ENCODE assay signal across 25 cellular contexts in the genomic region with DNA sequence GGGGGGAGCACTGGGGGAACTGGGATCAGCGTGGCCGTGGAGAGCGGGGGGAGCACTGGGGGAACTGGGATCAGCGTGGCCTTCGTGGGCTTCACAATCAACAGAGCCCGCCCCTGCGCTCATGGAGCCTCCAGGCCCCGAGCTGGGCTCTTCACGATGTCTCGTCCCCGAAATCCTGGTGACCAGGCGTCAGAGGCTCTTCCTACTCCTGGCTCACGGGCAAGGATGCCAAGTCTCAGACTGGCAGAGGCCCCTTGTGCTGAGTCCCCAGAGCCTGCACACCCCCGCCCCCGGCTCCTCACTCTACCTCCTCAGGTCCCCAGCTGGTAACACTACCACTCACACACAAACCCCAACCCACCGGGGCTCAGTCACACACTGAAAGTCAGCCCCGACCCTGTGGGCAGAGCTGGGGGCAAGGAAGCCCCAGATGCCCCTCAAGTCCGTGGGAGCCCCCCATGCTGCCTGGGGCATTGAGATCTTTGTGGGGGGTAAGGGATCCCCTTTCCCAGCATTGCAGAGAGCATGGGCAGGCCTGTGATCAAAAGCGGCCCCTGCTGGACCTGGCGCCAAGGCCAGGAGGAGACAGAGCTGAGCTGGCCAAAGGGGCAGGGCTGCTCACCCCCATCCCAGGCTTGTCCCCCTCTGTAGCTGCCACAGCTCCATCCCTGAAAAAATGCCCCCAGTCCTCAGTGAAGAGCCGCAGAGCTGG. TPM values are rescaled to one million over a fixed set of nuclear protein-coding genes. Genes with fewer than 3 reads are reported as not detected.
DNase-seq lines count a peak whose midpoint lies in the region; ATAC-seq and TF ChIP-seq lines count a peak whose summit lies in the region.
"Had no signal": no experiment of that assay in that cellular context is flagged by ENCODE, and none has a peak within 500 bp of the region (broad histone marks: within the 10 kb centered on the region; RNA-seq: fewer than 3 reads in every experiment).

No MANE protein-coding gene starts in this region.

- H3K4me2 ChIP-seq in SK-N-SH: no peak overlapping the region
- H3K4me2 ChIP-seq: BLaER1 treated with 17β-estradiol and CSF1 and Interleukin-3, amounts not matched to agents 10 nM and 100 nM had no signal

- H3K9me3 ChIP-seq in right cardiac atrium (ENCODE audit: control insufficient read depth, low read length) (no peaks in the 10 kb centered on the region), heart right ventricle (no peaks in the 10 kb centered on the region), SK-N-SH (no peaks in the 10 kb centered on the region), thyroid gland (no peaks in the 10 kb centered on the region), vagina (no peaks in the 10 kb centered on the region)
- H3K9me3 ChIP-seq: BLaER1 treated with 17β-estradiol and CSF1 and Interleukin-3, amounts not matched to agents 10 nM and 100 nM; SJSA1 had no signal

- no peak overlapping the region for H3K4me3 Mint-ChIP-seq in glutamatergic neuron (ENCODE audit: unreplicated experiment)
- no peak overlapping the region for H3K4me3 Mint-ChIP-seq in activated CD8-positive, alpha-beta memory T cell treated with anti-CD3 and anti-CD28 coated beads, Interleukin-2, amount 10 ng/mL, durations not matched to agents 7 days and 5 days
- H3K4me3 Mint-ChIP-seq: CD4-positive, alpha-beta T cell; H9; HFFc6 had no signal

- no peak for TF ChIP-seq CTCF in heart right ventricle (IDR thresholded peaks at IDR 0.05)
- TF ChIP-seq CTCF in SK-N-SH (IDR thresholded peaks at IDR 0.05): no peak
- no peak for TF ChIP-seq CTCF in glutamatergic neuron (IDR thresholded peaks at IDR 0.05; ENCODE audit: partially characterized antibody, unreplicated experiment)
- no peak for TF ChIP-seq CTCF in thyroid gland (IDR thresholded peaks at IDR 0.05)
- no peak for TF ChIP-seq CTCF in vagina (IDR thresholded peaks at IDR 0.05)

- H3K79me2 ChIP-seq in SK-N-SH (ENCODE audit: insufficient read depth): no peaks in the 10 kb centered on the region

- no peaks in the 10 kb centered on the region for H3K27me3 ChIP-seq in right cardiac atrium (ENCODE audit: control insufficient read depth, insufficient read depth)
- H3K27me3 ChIP-seq in heart right ventricle: peaks cover 0 to 35% (median 10%) of the 10 kb centered on the region in 7 donors
- peaks cover 79% of the 10 kb centered on the region for H3K27me3 ChIP-seq in SK-N-SH (ENCODE audit: insufficient read depth)
- no peaks in the 10 kb centered on the region for H3K27me3 ChIP-seq in thyroid gland
- H3K27me3 ChIP-seq in vagina: no peaks in the 10 kb centered on the region

- ATAC-seq in right cardiac atrium (no peak), heart right ventricle (no peak)
- ATAC-seq in activated CD8-positive, alpha-beta memory T cell treated with anti-CD3 and anti-CD28 coated beads, Interleukin-2, amount 10 ng/mL, durations not matched to agents 7 days and 5 days: no peak
- ATAC-seq: GM12878 had no signal

- TF ChIP-seq POLR2A in thyroid gland (IDR thresholded peaks at IDR 0.05): no peak
- TF ChIP-seq POLR2A in vagina (IDR thresholded peaks at IDR 0.05): no peak

- POLR2A ChIA-PET in SK-N-SH (lab: Yijun Ruan, JAX): interaction anchor here (1.5 kb wide), 1 partner anchor 18 kb away, joined by 4 read pairs; no protein-coding TSS in a partner anchor

- intact Hi-C loops in right cardiac atrium (cut with DNase I): loop anchor here in 1 of 4 donors (10.0 kb wide), 1 partner anchor 107 kb away; no protein-coding TSS in a partner anchor
- intact Hi-C loops in heart right ventricle (cut with DNase I): loop anchor here in 1 of 10 donors (10.0 kb wide), 1 partner anchor 107 kb away; no protein-coding TSS in a partner anchor
- intact Hi-C loops in thyroid gland (cut with DNase I): loop anchor here (10.0 kb wide), 1 partner anchor 107 kb away; no protein-coding TSS in a partner anchor
- intact Hi-C loops in vagina (cut with DNase I): no loop called here

- H3K4me1 ChIP-seq in right cardiac atrium (ENCODE audit: control insufficient read depth, insufficient read depth, low read length) (no peaks in the 10 kb centered on the region), heart right ventricle (no peaks in the 10 kb centered on the region), SK-N-SH (ENCODE audit: control insufficient read depth in 1 of 2, insufficient read depth in 2 of 2, low read depth in 1 of 2, low read length in 1 of 2) (peaks cover 0 to 12% of the 10 kb centered on the region in 2 experiments; a peak in 1 of 4 replicates), thyroid gland (no peaks in the 10 kb centered on the region), vagina (no peaks in the 10 kb centered on the region)
- H3K4me1 ChIP-seq: SJSA1 had no signal

- no peak for TF ChIP-seq EP300 in SK-N-SH (IDR thresholded peaks at IDR 0.05; ENCODE audit: borderline replicate concordance in 1 of 2, low read depth in 1 of 2, low read length in 1 of 2)

- H3K27ac ChIP-seq in right cardiac atrium (ENCODE audit: low read length): no peak overlapping the region
- no peak overlapping the region for H3K27ac ChIP-seq in heart right ventricle
- no peak overlapping the region for H3K27ac ChIP-seq in SK-N-SH (ENCODE audit: low read depth in 2 of 2, low read length in 1 of 2)
- H3K27ac ChIP-seq in thyroid gland: no peak overlapping the region
- H3K27ac ChIP-seq in vagina: no peak overlapping the region
- H3K27ac ChIP-seq: BLaER1 treated with 17β-estradiol and CSF1 and Interleukin-3, amounts not matched to agents 10 nM and 100 nM; SJSA1 had no signal

- H3K9me3 Mint-ChIP-seq in glutamatergic neuron (ENCODE audit: unreplicated experiment): peaks cover 5% of the 10 kb centered on the region
- no peaks in the 10 kb centered on the region for H3K9me3 Mint-ChIP-seq in activated CD8-positive, alpha-beta memory T cell treated with anti-CD3 and anti-CD28 coated beads, Interleukin-2, amount 10 ng/mL, durations not matched to agents 7 days and 5 days (ENCODE audit: low read depth)
- H3K9me3 Mint-ChIP-seq: CD4-positive, alpha-beta T cell; H9; HFFc6 had no signal

- no peaks in the 10 kb centered on the region for H3F3A ChIP-seq in SK-N-SH (replicated peaks; ENCODE audit: insufficient read depth)

- no peaks in the 10 kb centered on the region for H3K9me2 ChIP-seq in SK-N-SH

- no peak overlapping the region for H2AFZ ChIP-seq in SK-N-SH (ENCODE audit: low read depth)

- CTCF ChIA-PET in SK-N-SH (lab: Yijun Ruan, JAX): interaction anchor here (0.7 to 3.0 kb wide), 13 partner anchors 8 to 210 kb away, joined by 3 to 13 read pairs (median 3); no protein-coding TSS in a partner anchor
- CTCF ChIA-PET in activated CD8-positive, alpha-beta memory T cell treated with anti-CD3 and anti-CD28 coated beads, Interleukin-2, amount 10 ng/mL, durations not matched to agents 7 days and 5 days (lab: Charles Lee): interaction anchor here (0.7 to 1.2 kb wide), 2 partner anchors 89 to 210 kb away, joined by 3 read pairs; no protein-coding TSS in a partner anchor

- H3K9ac ChIP-seq in SK-N-SH: no peak overlapping the region
- H3K9ac ChIP-seq: BLaER1 treated with 17β-estradiol and CSF1 and Interleukin-3, amounts not matched to agents 10 nM and 100 nM had no signal

- no peak overlapping the region for H3K27ac Mint-ChIP-seq in glutamatergic neuron (ENCODE audit: unreplicated experiment)
- H3K27ac Mint-ChIP-seq in activated CD8-positive, alpha-beta memory T cell treated with anti-CD3 and anti-CD28 coated beads, Interleukin-2, amount 10 ng/mL, durations not matched to agents 7 days and 5 days: no peak overlapping the region
- H3K27ac Mint-ChIP-seq: CD4-positive, alpha-beta T cell; H9; HFFc6 had no signal

- DNase-seq in right cardiac atrium: peak; percentile 4 to 44 (median 21)
- DNase-seq in heart right ventricle: no peak
- peak; percentile 64 for DNase-seq in SK-N-SH
- DNase-seq in glutamatergic neuron: peak; percentile 4
- no peak for DNase-seq in activated CD8-positive, alpha-beta memory T cell treated with anti-CD3 and anti-CD28 coated beads, Interleukin-2, amount 10 ng/mL, durations not matched to agents 7 days and 5 days
- DNase-seq in NCI-H2196 treated with DMSO at 0.1 percent for 48 hours (lab: John Stamatoyannopoulos, UW; ENCODE audit: unreplicated experiment): no peak
- no peak for DNase-seq in thyroid gland
- DNase-seq in vagina (ENCODE audit: extremely low spot score in 2 of 2): no peak
- DNase-seq: CD4-positive, alpha-beta T cell; GDM1; H9; HFFc6; KG1; MM.1S; NCI-H2029; NCI-H446 treated with DMSO at 0.1 percent for 48 hours; NCI-H526; NCI-H82; NK-92 treated with Interleukin-12 subunit alpha and Interleukin-12 subunit beta, amount 100 ng/mL, for 24 hours; PC-3 had no signal

- no peaks in the 10 kb centered on the region for H4K20me1 ChIP-seq in SK-N-SH (ENCODE audit: insufficient read depth)

- peaks cover 4% of the 10 kb centered on the region for H3K4me1 Mint-ChIP-seq in glutamatergic neuron (ENCODE audit: low read depth, unreplicated experiment)
- no peaks in the 10 kb centered on the region for H3K4me1 Mint-ChIP-seq in activated CD8-positive, alpha-beta memory T cell treated with anti-CD3 and anti-CD28 coated beads, Interleukin-2, amount 10 ng/mL, durations not matched to agents 7 days and 5 days

- H3K36me3 ChIP-seq in heart right ventricle: no peaks in the 10 kb centered on the region
- no peaks in the 10 kb centered on the region for H3K36me3 ChIP-seq in SK-N-SH (replicated peaks in 1 of 2; ENCODE audit: control insufficient read depth in 1 of 2, insufficient read depth in 2 of 2, low read length in 1 of 2)
- no peaks in the 10 kb centered on the region for H3K36me3 ChIP-seq in thyroid gland
- H3K36me3 ChIP-seq in vagina: no peaks in the 10 kb centered on the region
- H3K36me3 ChIP-seq: BLaER1 treated with 17β-estradiol and CSF1 and Interleukin-3, amounts not matched to agents 10 nM and 100 nM; SJSA1 had no signal

- 83% methylated on average over 21 of the region's 21 CpGs for WGBS in right cardiac atrium
- WGBS in heart right ventricle, 2 donors: 77 to 79% methylated on average over 18 to 21 of the region's 21 CpGs
- WGBS in SK-N-SH (ENCODE audit: low lambda C conversion rate): 17% methylated on average over 9 of the region's 21 CpGs
- 81 to 86% methylated on average over 11 to 16 of the region's 21 CpGs for WGBS in thyroid gland, 2 donors

- H3K4me3 ChIP-seq in right cardiac atrium (ENCODE audit: low read length) (no peak overlapping the region), heart right ventricle (no peak overlapping the region), SK-N-SH (ENCODE audit: low read depth in 2 of 2, low read length in 1 of 2) (no peak overlapping the region), thyroid gland (replicated peaks in 1 of 3) (no peak overlapping the region), vagina (no peak overlapping the region)
- H3K4me3 ChIP-seq: BLaER1 treated with 17β-estradiol and CSF1 and Interleukin-3, amounts not matched to agents 10 nM and 100 nM; GM12878; SJSA1 had no signal

- H3K36me3 Mint-ChIP-seq in glutamatergic neuron (ENCODE audit: unreplicated experiment): no peaks in the 10 kb centered on the region
- H3K36me3 Mint-ChIP-seq in activated CD8-positive, alpha-beta memory T cell treated with anti-CD3 and anti-CD28 coated beads, Interleukin-2, amount 10 ng/mL, durations not matched to agents 7 days and 5 days: no peaks in the 10 kb centered on the region

- TF ChIP-seq RAD21 in SK-N-SH (IDR thresholded peaks at IDR 0.05; ENCODE audit: low read length): no peak

- H3K27me3 Mint-ChIP-seq in glutamatergic neuron (ENCODE audit: unreplicated experiment): peaks cover 9% of the 10 kb centered on the region
- no peaks in the 10 kb centered on the region for H3K27me3 Mint-ChIP-seq in activated CD8-positive, alpha-beta memory T cell treated with anti-CD3 and anti-CD28 coated beads, Interleukin-2, amount 10 ng/mL, durations not matched to agents 7 days and 5 days

RNA-seq across cellular contexts. Expression of a gene that starts 26.7 kb away (rescaled TPM):
- total RNA-seq in right cardiac atrium (not detected), heart right ventricle (not detected), glutamatergic neuron (ENCODE audit: unreplicated experiment) (0.81 TPM), thyroid gland (not detected), vagina (not detected)
- polyA plus RNA-seq in right cardiac atrium (not detected), heart right ventricle (not detected), SK-N-SH (2012; rRNA removed) (not detected in 2 replicates)
- not detected in 2 replicates for polyA plus RNA-seq in SK-N-SH (2012; cell fraction: cytosol; rRNA removed)
- polyA plus RNA-seq in SK-N-SH (2012; cell fraction: nucleus; rRNA removed): 0.02 and 0.04 TPM in 2 replicates
- total RNA-seq in activated CD8-positive, alpha-beta memory T cell treated with anti-CD3 and anti-CD28 coated beads, Interleukin-2, amount 10 ng/mL, durations not matched to agents 7 days and 5 days: not detected
- total RNA-seq: A172, GM12878, H9, HFFc6, PC-3, SJSA1 had no signal
- polyA plus RNA-seq: AG04450, GM12878 had no signal

RNA-seq across cellular contexts. Expression of a gene that starts 59.5 kb away (rescaled TPM):
- total RNA-seq in right cardiac atrium (10 to 100 TPM; 18.5 to 25.5 (median 20.9) TPM), heart right ventricle (10 to 100 TPM; 12.7 to 24.3 (median 15.4) TPM), glutamatergic neuron (ENCODE audit: unreplicated experiment) (16.0 TPM), thyroid gland (10 to 100 TPM; 23.5 to 35.3 (median 25.6) TPM), vagina (25.0 TPM)
- polyA plus RNA-seq in right cardiac atrium (16.5 TPM), heart right ventricle (10 to 100 TPM in 1 of 2 donors, 1 to 10 TPM in 1; 9.7 to 26.4 TPM), SK-N-SH (2012; rRNA removed) (22.1 and 25.9 TPM in 2 replicates)
- 14.6 and 21.9 TPM in 2 replicates for polyA plus RNA-seq in SK-N-SH (2012; cell fraction: cytosol; rRNA removed)
- 31.1 and 36.2 TPM in 2 replicates for polyA plus RNA-seq in SK-N-SH (2012; cell fraction: nucleus; rRNA removed)
- total RNA-seq in activated CD8-positive, alpha-beta memory T cell treated with anti-CD3 and anti-CD28 coated beads, Interleukin-2, amount 10 ng/mL, durations not matched to agents 7 days and 5 days: 10 to 100 TPM; 42.5 to 44.5 TPM

Comparison
In these comparisons a context has a peak if more than half of its experiments do, and no peak if none do; other contexts are left out.
1. DNase-seq: peak in right cardiac atrium (3 of 3), SK-N-SH (single experiment) and glutamatergic neuron (single experiment); none in heart right ventricle (0 of 2), activated CD8-positive, alpha-beta memory T cell treated with anti-CD3 and anti-CD28 coated beads, Interleukin-2, amount 10 ng/mL, durations not matched to agents 7 days and 5 days (single experiment), NCI-H2196 treated with DMSO at 0.1 percent for 48 hours (single experiment), thyroid gland (0 of 2) and vagina (0 of 2).